17 cellular contexts compared by ENCODE assay signal in the genomic region with DNA sequence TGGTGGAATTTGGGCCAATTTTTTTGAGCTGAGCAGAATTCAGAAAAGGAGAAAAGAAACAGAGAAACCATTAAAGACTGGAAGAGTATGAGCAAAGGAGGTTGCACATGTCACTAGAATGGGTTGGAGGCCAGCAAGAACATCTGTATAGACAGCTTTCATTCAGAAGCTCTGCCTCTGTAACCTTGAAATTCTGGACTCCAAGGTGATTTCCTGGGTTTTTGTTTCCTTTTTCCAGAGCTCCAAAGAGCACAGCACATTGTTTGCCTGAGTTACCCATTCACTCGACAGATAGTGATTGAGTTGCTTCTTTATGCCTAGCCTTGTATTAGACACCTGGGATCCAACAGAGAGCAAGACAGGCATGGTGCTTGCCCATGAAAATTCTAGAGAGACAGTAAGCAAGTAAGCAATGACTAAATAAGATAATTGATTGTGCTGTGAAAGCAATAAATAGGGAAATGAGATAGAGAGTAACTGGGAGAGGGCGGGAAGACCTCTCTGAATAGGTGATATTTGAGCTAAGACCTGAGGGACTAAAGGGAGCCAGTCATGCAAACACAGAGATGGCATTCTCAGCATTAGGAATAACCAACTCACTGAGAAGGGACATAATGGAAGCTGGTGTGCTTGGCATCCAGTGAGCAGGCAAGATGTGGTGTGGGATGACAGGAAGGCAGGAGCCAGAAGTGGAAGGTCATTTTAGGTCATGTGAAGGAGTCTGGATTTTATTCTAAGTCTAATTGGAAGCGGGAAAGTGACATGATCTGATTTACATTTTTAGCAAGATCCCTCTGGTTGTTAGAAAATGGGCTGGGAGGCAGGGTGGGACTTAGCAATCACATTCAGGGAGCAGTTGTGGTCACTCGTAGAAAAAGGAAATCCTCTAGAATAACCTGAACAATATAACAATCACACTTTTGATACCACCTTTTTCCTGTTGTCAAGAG.
A peak's percentile ranks its signal among the peaks of the same experiment; 100 is the strongest.
DNase-seq lines count a peak whose midpoint lies in the region; ATAC-seq and TF ChIP-seq lines count a peak whose summit lies in the region.
"Had no signal": no experiment of that assay in that cellular context is flagged by ENCODE, and none has a peak within 500 bp of the region (broad histone marks: within the 10 kb centered on the region; RNA-seq: fewer than 3 reads in every experiment).

No MANE protein-coding gene starts in this region.

- no peaks in the 10 kb centered on the region for H3K36me3 Mint-ChIP-seq in endothelial cell (ENCODE audit: low read depth, unreplicated experiment)
- H3K36me3 Mint-ChIP-seq: CD8-positive, alpha-beta memory T cell had no signal

- H3K9me3 Mint-ChIP-seq in endothelial cell (ENCODE audit: unreplicated experiment): no peaks in the 10 kb centered on the region

- peaks cover 2% of the 10 kb centered on the region for H3K27me3 Mint-ChIP-seq in endothelial cell (ENCODE audit: unreplicated experiment)

- no peaks in the 10 kb centered on the region for H3K27me3 ChIP-seq in heart right ventricle
- H3K27me3 ChIP-seq in right atrium auricular region: no peaks in the 10 kb centered on the region
- H3K27me3 ChIP-seq in liver (ENCODE audit: control insufficient read depth in 4 of 4, insufficient read depth in 4 of 4, low read length in 3 of 4): no peaks in the 10 kb centered on the region

- H3K27ac ChIP-seq in heart right ventricle (peak overlapping the region in 2 of 10 donors; percentile 9 to 17), right atrium auricular region (no peak overlapping the region), liver (ENCODE audit: low read depth in 1 of 2, low read length in 2 of 2) (peak overlapping the region; percentile 67 to 80)
- H3K27ac ChIP-seq: C4-2B, GM23248 had no signal

- DNase-seq in heart right ventricle (no peak), right atrium auricular region (ENCODE audit: low spot score) (no peak), endothelial cell (ENCODE audit: low spot score) (peak; percentile 16)
- no peak for DNase-seq in stimulated activated CD4-positive, alpha-beta T cell treated with anti-CD3 and anti-CD28 coated beads, Interleukin-15, amount 100 ng/mL, for 24 hours
- DNase-seq: AML-193; CD8-positive, alpha-beta memory T cell; HCEC 1CT; Kasumi-1; NCI-H1417; NCI-H187; NCI-H446; NCI-H526 had no signal

- H3K36me3 ChIP-seq in heart right ventricle: no peaks in the 10 kb centered on the region
- no peaks in the 10 kb centered on the region for H3K36me3 ChIP-seq in right atrium auricular region
- H3K36me3 ChIP-seq in liver (ENCODE audit: control insufficient read depth in 4 of 4, insufficient read depth in 3 of 4, low read depth in 1 of 4, low read length in 3 of 4): no peaks in the 10 kb centered on the region

- TF ChIP-seq CTCF in heart right ventricle (IDR thresholded peaks at IDR 0.05): no peak
- no peak for TF ChIP-seq CTCF in right atrium auricular region (IDR thresholded peaks at IDR 0.05)
- TF ChIP-seq CTCF in endothelial cell (IDR thresholded peaks at IDR 0.05; ENCODE audit: unreplicated experiment): no peak
- no peak for TF ChIP-seq CTCF in liver (IDR thresholded peaks at IDR 0.05; ENCODE audit: low read depth, low read length, missing input control)

- whole genome bisulfite sequencing in heart right ventricle, 2 donors: 52 to 55% methylated on average over 4 of the region's 4 CpGs
- 67% methylated on average over 4 of the region's 4 CpGs for WGBS in liver

- peak in 1 of 2 donors; percentile 11 for TF ChIP-seq RAD21 in liver (IDR thresholded peaks at IDR 0.05)

- H3K9me3 ChIP-seq in heart right ventricle: no peaks in the 10 kb centered on the region
- no peaks in the 10 kb centered on the region for H3K9me3 ChIP-seq in right atrium auricular region
- H3K9me3 ChIP-seq in liver (ENCODE audit: control insufficient read depth in 4 of 4, low read length in 3 of 4): no peaks in the 10 kb centered on the region

- H3K4me3 Mint-ChIP-seq in endothelial cell (ENCODE audit: unreplicated experiment): peak overlapping the region; percentile 20
- H3K4me3 Mint-ChIP-seq: CD8-positive, alpha-beta memory T cell had no signal

- H3K4me1 Mint-ChIP-seq in endothelial cell (ENCODE audit: unreplicated experiment): peaks cover 36% of the 10 kb centered on the region
- H3K4me1 Mint-ChIP-seq: CD8-positive, alpha-beta memory T cell had no signal

- H3K4me3 ChIP-seq in heart right ventricle (no peak overlapping the region), right atrium auricular region (no peak overlapping the region), liver (ENCODE audit: low read depth in 1 of 3, low read length in 3 of 3) (no peak overlapping the region)
- H3K4me3 ChIP-seq: GM23248 had no signal

- intact Hi-C loops in heart right ventricle (cut with DNase I): no loop called here

- peak in 5 of 8 donors; percentile 37 to 71 (median 55) for ATAC-seq in heart right ventricle
- no peak for ATAC-seq in GM21825 (IDR thresholded peaks at IDR 0.05; ENCODE audit: unreplicated experiment)
- no peak for ATAC-seq in HG02981 (IDR thresholded peaks at IDR 0.05; ENCODE audit: unreplicated experiment)

- H3K4me1 ChIP-seq in heart right ventricle (peaks cover 0 to 27% (median 10%) of the 10 kb centered on the region in 9 donors), right atrium auricular region (no peaks in the 10 kb centered on the region), liver (ENCODE audit: control insufficient read depth in 4 of 4, insufficient read depth in 4 of 4, low read length in 3 of 4) (peaks cover 6 to 23% (median 13%) of the 10 kb centered on the region in 4 donors)

- H3K9ac ChIP-seq in liver (ENCODE audit: low read depth in 1 of 2, low read length in 2 of 2): no peak overlapping the region
- H3K9ac ChIP-seq: GM23248 had no signal

- peak overlapping the region; percentile 98 for H3K27ac Mint-ChIP-seq in endothelial cell (ENCODE audit: unreplicated experiment)
- H3K27ac Mint-ChIP-seq: CD8-positive, alpha-beta memory T cell had no signal

TF ChIP-seq in liver, 16 proteins besides CTCF, POLR2A, EP300 and RAD21:
- TF ChIP-seq YY1 (IDR thresholded peaks at IDR 0.05) (no peak), SP1 (IDR thresholded peaks at IDR 0.05) (no peak), GABPA (IDR thresholded peaks at IDR 0.05 in 1 of 2, conservative IDR thresholded peaks at IDR 0.05 in 1 of 2) (no peak), HNF4A (conservative IDR thresholded peaks at IDR 0.05) (peak; percentile 46 to 54), FOXA2 (IDR thresholded peaks at IDR 0.05) (no peak), TAF1 (conservative IDR thresholded peaks at IDR 0.05) (no peak)
- TF ChIP-seq, protein P1, sequence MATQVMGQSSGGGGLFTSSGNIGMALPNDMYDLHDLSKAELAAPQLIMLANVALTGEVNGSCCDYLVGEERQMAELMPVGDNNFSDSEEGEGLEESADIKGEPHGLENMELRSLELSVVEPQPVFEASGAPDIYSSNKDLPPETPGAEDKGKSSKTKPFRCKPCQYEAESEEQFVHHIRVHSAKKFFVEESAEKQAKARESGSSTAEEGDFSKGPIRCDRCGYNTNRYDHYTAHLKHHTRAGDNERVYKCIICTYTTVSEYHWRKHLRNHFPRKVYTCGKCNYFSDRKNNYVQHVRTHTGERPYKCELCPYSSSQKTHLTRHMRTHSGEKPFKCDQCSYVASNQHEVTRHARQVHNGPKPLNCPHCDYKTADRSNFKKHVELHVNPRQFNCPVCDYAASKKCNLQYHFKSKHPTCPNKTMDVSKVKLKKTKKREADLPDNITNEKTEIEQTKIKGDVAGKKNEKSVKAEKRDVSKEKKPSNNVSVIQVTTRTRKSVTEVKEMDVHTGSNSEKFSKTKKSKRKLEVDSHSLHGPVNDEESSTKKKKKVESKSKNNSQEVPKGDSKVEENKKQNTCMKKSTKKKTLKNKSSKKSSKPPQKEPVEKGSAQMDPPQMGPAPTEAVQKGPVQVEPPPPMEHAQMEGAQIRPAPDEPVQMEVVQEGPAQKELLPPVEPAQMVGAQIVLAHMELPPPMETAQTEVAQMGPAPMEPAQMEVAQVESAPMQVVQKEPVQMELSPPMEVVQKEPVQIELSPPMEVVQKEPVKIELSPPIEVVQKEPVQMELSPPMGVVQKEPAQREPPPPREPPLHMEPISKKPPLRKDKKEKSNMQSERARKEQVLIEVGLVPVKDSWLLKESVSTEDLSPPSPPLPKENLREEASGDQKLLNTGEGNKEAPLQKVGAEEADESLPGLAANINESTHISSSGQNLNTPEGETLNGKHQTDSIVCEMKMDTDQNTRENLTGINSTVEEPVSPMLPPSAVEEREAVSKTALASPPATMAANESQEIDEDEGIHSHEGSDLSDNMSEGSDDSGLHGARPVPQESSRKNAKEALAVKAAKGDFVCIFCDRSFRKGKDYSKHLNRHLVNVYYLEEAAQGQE (IDR thresholded peaks at IDR 0.05): no peak
- TF ChIP-seq, protein P2, sequence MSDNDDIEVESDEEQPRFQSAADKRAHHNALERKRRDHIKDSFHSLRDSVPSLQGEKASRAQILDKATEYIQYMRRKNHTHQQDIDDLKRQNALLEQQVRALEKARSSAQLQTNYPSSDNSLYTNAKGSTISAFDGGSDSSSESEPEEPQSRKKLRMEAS (IDR thresholded peaks at IDR 0.05): peak; percentile 20

Comparison
In these comparisons a context has a peak if more than half of its experiments do, and no peak if none do; other contexts are left out.
1. ATAC-seq: peak in heart right ventricle (5 of 8); none in GM21825 (single experiment) and HG02981 (single experiment).
2. H3K27ac ChIP-seq: peak in liver (2 of 2); none in right atrium auricular region (0 of 2).